Comparison of ENCODE assay signal across 10 cellular contexts in genomic region chr1:46549697-46550681, GRCh38. TPM values are rescaled to one million over a fixed set of nuclear protein-coding genes. Genes with fewer than 3 reads are reported as not detected.
DNase-seq lines count a peak whose midpoint lies in the region; ATAC-seq lines count a peak whose summit lies in the region.
"Had no signal": no experiment of that assay in that cellular context is flagged by ENCODE, and none has a peak within 500 bp of the region (broad histone marks: within the 10 kb centered on the region; RNA-seq: fewer than 3 reads in every experiment).

No MANE protein-coding gene starts in this region.

- H3K18ac ChIP-seq in mesenchymal stem cell (ENCODE audit: low read depth in 1 of 2, low read length in 2 of 2): no peak overlapping the region

- H3K4me2 ChIP-seq in mesenchymal stem cell (ENCODE audit: low read length, poor library complexity, severe bottlenecking): no peak overlapping the region

- H3K4ac ChIP-seq in mesenchymal stem cell (ENCODE audit: low read depth in 1 of 2, low read length in 2 of 2): no peak overlapping the region

- 64% methylated on average over 18 of the region's 20 CpGs for WGBS in mesenchymal stem cell

- no peaks in the 10 kb centered on the region for H3K9me3 ChIP-seq in mesenchymal stem cell (ENCODE audit: control insufficient read depth, low read length)
- H3K9me3 ChIP-seq: thyroid gland had no signal

- H2BK120ac ChIP-seq in mesenchymal stem cell (ENCODE audit: low read depth, low read length): no peak overlapping the region

- H2AK5ac ChIP-seq in mesenchymal stem cell (ENCODE audit: low read length, severe bottlenecking): no peak overlapping the region

- H3K27me3 Mint-ChIP-seq in activated naive CD8-positive, alpha-beta T cell treated with anti-CD3 and anti-CD28 coated beads, Interleukin-2, amount 50 U/mL, for 24 hours: peaks cover 25% of the 10 kb centered on the region

- peaks cover 10% of the 10 kb centered on the region for H3K4me1 Mint-ChIP-seq in activated naive CD8-positive, alpha-beta T cell treated with anti-CD3 and anti-CD28 coated beads, Interleukin-2, amount 50 U/mL, for 24 hours

- H2BK12ac ChIP-seq in mesenchymal stem cell (ENCODE audit: low read length in 2 of 2): no peak overlapping the region

- no peak overlapping the region for H3K23ac ChIP-seq in mesenchymal stem cell (ENCODE audit: low read length in 2 of 2)

- no peak overlapping the region for H2AFZ ChIP-seq in mesenchymal stem cell (ENCODE audit: low read depth, low read length)

- ATAC-seq in activated naive CD8-positive, alpha-beta T cell treated with anti-CD3 and anti-CD28 coated beads, Interleukin-2, amount 50 U/mL, for 24 hours: peak; percentile 80
- no peak for ATAC-seq in GM19452 (IDR thresholded peaks at IDR 0.05; ENCODE audit: unreplicated experiment)

- peak overlapping the region; percentile 55 for H3K9ac ChIP-seq in mesenchymal stem cell (ENCODE audit: low read length)

- peak; percentile 54 for DNase-seq in DMS 273 (lab: John Stamatoyannopoulos, UW; ENCODE audit: unreplicated experiment)
- DNase-seq in DMS 273 treated with DMSO at 0.1 percent for 48 hours (lab: John Stamatoyannopoulos, UW): no peak
- DNase-seq in NCI-H2227 treated with DMSO at 0.1 percent for 48 hours (lab: John Stamatoyannopoulos, UW): peak; percentile 86
- DNase-seq in activated naive CD8-positive, alpha-beta T cell treated with anti-CD3 and anti-CD28 coated beads, Interleukin-2, amount 50 U/mL, for 24 hours: peak; percentile 20
- peak; percentile 82 for DNase-seq in mesenchymal stem cell
- no peak for DNase-seq in cerebellar nuclear complex (lab: John Stamatoyannopoulos, UW)
- no peak for DNase-seq in GM19238 (ENCODE audit: insufficient read length, low spot score)

- H3K36me3 ChIP-seq in mesenchymal stem cell (ENCODE audit: control insufficient read depth in 1 of 2, insufficient read depth in 2 of 2, low read depth in 1 of 2, low read length in 2 of 2): no peaks in the 10 kb centered on the region
- H3K36me3 ChIP-seq: thyroid gland had no signal

- peaks cover 69 to 73% of the 10 kb centered on the region in 2 experiments for H3K27me3 ChIP-seq in mesenchymal stem cell (ENCODE audit: control insufficient read depth in 1 of 2, insufficient read depth in 1 of 2, low read length in 2 of 2)
- H3K27me3 ChIP-seq: thyroid gland had no signal

- no peak overlapping the region for H4K91ac ChIP-seq in mesenchymal stem cell (ENCODE audit: low read length)

- H3K27ac ChIP-seq in mesenchymal stem cell (ENCODE audit: low read length, poor library complexity, severe bottlenecking): no peak overlapping the region
- H3K27ac ChIP-seq: 22Rv1, thyroid gland had no signal

- peak overlapping the region in 1 of 2 experiments; percentile 5 for H3K14ac ChIP-seq in mesenchymal stem cell (ENCODE audit: low read length in 2 of 2)

- no peak overlapping the region for H2BK15ac ChIP-seq in mesenchymal stem cell (ENCODE audit: low read depth, poor library complexity, severe bottlenecking)

- peak overlapping the region; percentile 60 for H3K27ac Mint-ChIP-seq in activated naive CD8-positive, alpha-beta T cell treated with anti-CD3 and anti-CD28 coated beads, Interleukin-2, amount 50 U/mL, for 24 hours

- no peak overlapping the region for H3K4me3 ChIP-seq in mesenchymal stem cell (ENCODE audit: insufficient read depth in 1 of 2, low read depth in 1 of 2, low read length in 2 of 2)
- H3K4me3 ChIP-seq: thyroid gland had no signal

- no peaks in the 10 kb centered on the region for H3K9me3 Mint-ChIP-seq in activated naive CD8-positive, alpha-beta T cell treated with anti-CD3 and anti-CD28 coated beads, Interleukin-2, amount 50 U/mL, for 24 hours

- H3K4me1 ChIP-seq in mesenchymal stem cell (ENCODE audit: control insufficient read depth, insufficient read depth, low read depth, low read length): peaks cover 2% of the 10 kb centered on the region
- H3K4me1 ChIP-seq: thyroid gland had no signal

- no peak overlapping the region for H4K8ac ChIP-seq in mesenchymal stem cell (ENCODE audit: low read length)

- H2BK5ac ChIP-seq in mesenchymal stem cell (ENCODE audit: low read depth, low read length, poor library complexity, severe bottlenecking): no peak overlapping the region

- H3K36me3 Mint-ChIP-seq in activated naive CD8-positive, alpha-beta T cell treated with anti-CD3 and anti-CD28 coated beads, Interleukin-2, amount 50 U/mL, for 24 hours (ENCODE audit: low read depth): no peaks in the 10 kb centered on the region

- H3K4me3 Mint-ChIP-seq in activated naive CD8-positive, alpha-beta T cell treated with anti-CD3 and anti-CD28 coated beads, Interleukin-2, amount 50 U/mL, for 24 hours: no peak overlapping the region

- no peaks in the 10 kb centered on the region for H3K79me1 ChIP-seq in mesenchymal stem cell (replicated peaks; ENCODE audit: low read length, poor library complexity, severe bottlenecking)

RNA-seq across cellular contexts. Expression of gene KNCN, which starts 1.5 kb away (rescaled TPM):
- polyA plus RNA-seq in mesenchymal stem cell (2013, experiment 1 of 2): not detected
- polyA plus RNA-seq in mesenchymal stem cell (2013, experiment 2 of 2): not detected

RNA-seq across cellular contexts. Expression of gene MKNK1, which starts 54.1 kb away (rescaled TPM):
- 25.8 TPM for polyA plus RNA-seq in mesenchymal stem cell (2013, experiment 1 of 2)
- 27.8 TPM for polyA plus RNA-seq in mesenchymal stem cell (2013, experiment 2 of 2)

Comparison
In these comparisons a context has a peak if more than half of its experiments do, and no peak if none do; other contexts are left out.
1. DNase-seq: peak in DMS 273 (single experiment), NCI-H2227 treated with DMSO at 0.1 percent for 48 hours (single experiment), activated naive CD8-positive, alpha-beta T cell treated with anti-CD3 and anti-CD28 coated beads, Interleukin-2, amount 50 U/mL, for 24 hours (single experiment) and mesenchymal stem cell (single experiment); none in DMS 273 treated with DMSO at 0.1 percent for 48 hours (single experiment), cerebellar nuclear complex (0 of 2) and GM19238 (single experiment).